ENCODE assay signal across 22 cellular contexts in the genomic region with DNA sequence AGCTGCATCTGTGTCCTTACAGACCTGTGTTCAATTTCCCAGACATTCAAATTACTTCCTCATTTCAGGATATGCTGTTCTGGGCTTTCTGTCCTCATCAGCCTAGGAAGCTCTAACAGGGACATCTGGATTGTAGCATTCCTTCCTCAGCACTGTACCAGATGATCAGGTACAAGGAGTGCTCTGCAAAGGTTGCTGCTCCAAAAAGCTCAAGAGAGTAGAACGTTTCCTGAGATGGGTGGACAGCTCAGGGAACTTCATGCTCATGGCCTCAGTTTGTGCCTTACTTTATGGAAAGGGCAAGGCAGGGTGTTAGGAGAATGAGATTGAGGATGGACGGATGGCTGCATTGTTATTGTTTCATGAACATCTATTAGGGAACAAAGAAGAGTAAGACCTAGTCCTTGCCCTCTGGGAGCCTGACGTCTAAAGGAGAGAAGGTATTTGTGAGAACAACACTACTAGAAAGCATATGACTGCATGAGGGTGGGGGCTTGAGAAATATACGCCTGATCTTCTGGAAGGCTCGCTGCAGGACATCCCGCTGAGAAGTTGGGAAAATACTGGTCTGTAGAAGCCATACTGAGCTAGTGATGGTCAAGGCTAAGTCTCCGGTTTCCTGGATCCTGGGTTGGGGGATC. TPM values are rescaled to one million over a fixed set of nuclear protein-coding genes. Genes with fewer than 3 reads are reported as not detected.
DNase-seq lines count a peak whose midpoint lies in the region; FAIRE-seq and TF ChIP-seq lines count a peak whose summit lies in the region.
"Had no signal": no experiment of that assay in that cellular context is flagged by ENCODE, and none has a peak within 500 bp of the region (broad histone marks: within the 10 kb centered on the region; RNA-seq: fewer than 3 reads in every experiment).

No MANE protein-coding gene starts in this region.

- peaks cover 2% of the 10 kb centered on the region for H3K36me3 Mint-ChIP-seq in astrocyte (ENCODE audit: low read depth, unreplicated experiment)
- H3K36me3 Mint-ChIP-seq in progenitor cell of endocrine pancreas (ENCODE audit: insufficient read depth), result peaks cover 10% of the 10 kb centered on the region
- peaks cover 16% of the 10 kb centered on the region for H3K36me3 Mint-ChIP-seq in HFFc6 (ENCODE audit: low read depth)

- H3K9me3 Mint-ChIP-seq in astrocyte (ENCODE audit: unreplicated experiment), result no peaks in the 10 kb centered on the region
- H3K9me3 Mint-ChIP-seq in progenitor cell of endocrine pancreas (ENCODE audit: low read depth), result no peaks in the 10 kb centered on the region
- peaks cover 1% of the 10 kb centered on the region; the same call in 1 of the 2 replicates for H3K9me3 Mint-ChIP-seq in HFFc6
- H3K9me3 Mint-ChIP-seq: activated CD4-positive, alpha-beta T cell treated with anti-CD3 and anti-CD28 coated beads, Interleukin-2, amount 10 ng/mL, durations not matched to agents 24 days and 14 days; CD8-positive, alpha-beta T cell had no signal

- DNase-seq in SKM-1 treated with dmso at 0.1 percent for 144 hours (lab: John Stamatoyannopoulos, UW; ENCODE audit: unreplicated experiment) (peak; percentile 6), SKM-1 (lab: John Stamatoyannopoulos, UW; ENCODE audit: unreplicated experiment) (no peak), Kasumi-1 (lab: John Stamatoyannopoulos, UW) (peak; percentile 16 to 27), astrocyte (ENCODE audit: low read depth) (no peak), progenitor cell of endocrine pancreas (ENCODE audit: low spot score, unreplicated experiment) (no peak), amniotic stem cell (lab: John Stamatoyannopoulos, UW) (no peak), HFFc6 (no peak), activated T-cell treated with anti-CD3 and anti-CD28 coated beads for 4 hours (no peak)
- DNase-seq: activated CD4-positive, alpha-beta T cell treated with anti-CD3 and anti-CD28 coated beads, Interleukin-2, amount 10 ng/mL, durations not matched to agents 24 days and 14 days; activated CD8-positive, alpha-beta memory T cell treated with anti-CD3 and anti-CD28 coated beads, Interleukin-2, amount 50 U/mL, for 48 hours; activated naive CD4-positive, alpha-beta T cell treated with Interleukin-2 at 50 U/mL for 16 hours; CD8-positive, alpha-beta T cell; foreskin keratinocyte; kidney glomerular epithelial cell; mesenchymal stem cell; NCI-H1930; NCI-H510A; stimulated activated CD4-positive, alpha-beta T cell treated with anti-CD3 and anti-CD28 coated beads, Interleukin-4, amount 100 ng/mL, for 24 hours had no signal

- no peaks in the 10 kb centered on the region for H3K9me3 ChIP-seq in astrocyte (ENCODE audit: insufficient read depth, low read depth, low read length)
- H3K9me3 ChIP-seq: SJSA1 had no signal

- no peak overlapping the region for H3K4me3 ChIP-seq in astrocyte (ENCODE audit: insufficient read depth, low read depth, low read length)
- H3K4me3 ChIP-seq: SJSA1, smooth muscle cell had no signal

- no peak overlapping the region for H3K4me3 Mint-ChIP-seq in astrocyte (ENCODE audit: unreplicated experiment)
- no peak overlapping the region for H3K4me3 Mint-ChIP-seq in progenitor cell of endocrine pancreas (ENCODE audit: low read depth)
- no peak overlapping the region for H3K4me3 Mint-ChIP-seq in HFFc6
- H3K4me3 Mint-ChIP-seq: activated CD4-positive, alpha-beta T cell treated with anti-CD3 and anti-CD28 coated beads, Interleukin-2, amount 10 ng/mL, durations not matched to agents 24 days and 14 days; CD8-positive, alpha-beta T cell had no signal

- H3K4me1 Mint-ChIP-seq in astrocyte (ENCODE audit: low read depth, unreplicated experiment) (peaks cover under 1% of the 10 kb centered on the region), progenitor cell of endocrine pancreas (ENCODE audit: low read depth) (no peaks in the 10 kb centered on the region), HFFc6 (ENCODE audit: low read depth) (peaks cover 18% of the 10 kb centered on the region)

- no peak for FAIRE-seq in astrocyte (lab: Jason Lieb, UNC)
- FAIRE-seq: colon, endometrium had no signal

- H3K79me2 ChIP-seq in astrocyte (ENCODE audit: insufficient read depth, low read length), result no peaks in the 10 kb centered on the region

- H3K36me3 ChIP-seq in astrocyte (ENCODE audit: insufficient read depth, low read length), result peaks cover 3% of the 10 kb centered on the region

- H3K27ac Mint-ChIP-seq in astrocyte (ENCODE audit: unreplicated experiment) (peak overlapping the region; percentile 1), progenitor cell of endocrine pancreas (peak overlapping the region; percentile 29), HFFc6 (no peak overlapping the region)
- H3K27ac Mint-ChIP-seq: CD8-positive, alpha-beta T cell had no signal

- no peak for TF ChIP-seq CTCF in astrocyte (IDR thresholded peaks at IDR 0.05; ENCODE audit: insufficient read depth, low read depth, low read length)
- TF ChIP-seq CTCF in progenitor cell of endocrine pancreas (IDR thresholded peaks at IDR 0.05; ENCODE audit: unreplicated experiment), result no peak
- no peak for TF ChIP-seq CTCF in HFFc6 (IDR thresholded peaks at IDR 0.05)

- H3K27me3 Mint-ChIP-seq in astrocyte (ENCODE audit: low read depth, unreplicated experiment) (no peaks in the 10 kb centered on the region), progenitor cell of endocrine pancreas (peaks cover 19% of the 10 kb centered on the region), HFFc6 (ENCODE audit: insufficient read depth) (peaks cover 2% of the 10 kb centered on the region)
- H3K27me3 Mint-ChIP-seq: activated CD4-positive, alpha-beta T cell treated with anti-CD3 and anti-CD28 coated beads, Interleukin-2, amount 10 ng/mL, durations not matched to agents 24 days and 14 days had no signal

- peaks cover 8% of the 10 kb centered on the region for H3K4me1 ChIP-seq in astrocyte (ENCODE audit: insufficient read depth, low read length)

- no peaks in the 10 kb centered on the region for H3K27me3 ChIP-seq in astrocyte (ENCODE audit: insufficient read depth, low read length)
- H3K27me3 ChIP-seq: foreskin keratinocyte, SJSA1 had no signal

- H3K4me2 ChIP-seq in astrocyte (ENCODE audit: low read length), result no peak overlapping the region
- H3K4me2 ChIP-seq: smooth muscle cell had no signal

- no peak overlapping the region for H3K9ac ChIP-seq in astrocyte (ENCODE audit: low read length)

- H4K20me1 ChIP-seq in astrocyte (ENCODE audit: insufficient read depth, low read length), result no peaks in the 10 kb centered on the region

- no peak overlapping the region for H2AFZ ChIP-seq in astrocyte (ENCODE audit: low read depth, low read length)

- H3K27ac ChIP-seq in astrocyte (ENCODE audit: low read depth, low read length), result no peak overlapping the region
- H3K27ac ChIP-seq: foreskin keratinocyte, SJSA1 had no signal

RNA-seq across cellular contexts. Expression of a gene that starts 10.5 kb away (rescaled TPM):
- total RNA-seq in astrocyte (8.2 and 8.7 TPM in 2 replicates), progenitor cell of endocrine pancreas (19.4 and 19.5 TPM in 2 replicates)
- 1 to 10 TPM; 6.2 to 8.2 (median 6.3) TPM for total RNA-seq in HFFc6 (2021; fragmentation: NEBNext Ultra II Directional; extraction: Animal tissue kit (Norgen Biotek cat#: 25700))

RNA-seq across cellular contexts. Expression of a gene that starts 33.0 kb away (rescaled TPM):
- 10.6 and 11.2 TPM in 2 replicates for total RNA-seq in astrocyte
- 17.5 and 18.5 TPM in 2 replicates for total RNA-seq in progenitor cell of endocrine pancreas
- total RNA-seq in HFFc6 (2021; fragmentation: NEBNext Ultra II Directional; extraction: Animal tissue kit (Norgen Biotek cat#: 25700)), result 1 to 10 TPM; 7.8 to 8.9 (median 8.5) TPM

RNA-seq across cellular contexts. Expression of a gene that starts 33.6 kb away (rescaled TPM):
- 26.9 and 28.1 TPM in 2 replicates for total RNA-seq in astrocyte
- total RNA-seq in progenitor cell of endocrine pancreas, result 47.0 and 53.5 TPM in 2 replicates
- total RNA-seq in HFFc6 (2021; fragmentation: NEBNext Ultra II Directional; extraction: Animal tissue kit (Norgen Biotek cat#: 25700)), result 10 to 100 TPM; 18.6 to 23.6 (median 21.0) TPM

Comparison
In these comparisons a context has a peak if more than half of its experiments do, and no peak if none do; other contexts are left out.
1. DNase-seq: peak in SKM-1 treated with dmso at 0.1 percent for 144 hours (single experiment) and Kasumi-1 (2 of 2); none in SKM-1 (single experiment), astrocyte (single experiment), progenitor cell of endocrine pancreas (single experiment), amniotic stem cell (single experiment), HFFc6 (single experiment) and activated T-cell treated with anti-CD3 and anti-CD28 coated beads for 4 hours (single experiment).